ENCODE assay signal across 8 cellular contexts in genomic region chr21:43362928-43363314, GRCh38.
DNase-seq lines count a peak whose midpoint lies in the region; ATAC-seq, FAIRE-seq and TF ChIP-seq lines count a peak whose summit lies in the region.

No MANE protein-coding gene starts in this region.

- ATAC-seq in psoas muscle (no peak), GM19455 (IDR thresholded peaks at IDR 0.05; ENCODE audit: unreplicated experiment) (no peak)

- intact Hi-C loops in psoas muscle (cut with DNase I), result no loop called here

- H3K4me1 ChIP-seq in psoas muscle, result peaks cover 15% of the 10 kb centered on the region

- WGBS in psoas muscle, 3 donors, result 70 to 77% (median 77%) methylated on average over 12 of the region's 12 CpGs

- H3K27me3 ChIP-seq in psoas muscle (ENCODE audit: insufficient read depth in 3 of 3, low read length in 2 of 3), result peaks cover 0 to 10% (median 2%) of the 10 kb centered on the region in 3 donors

- H3K27ac ChIP-seq in cingulate gyrus (ENCODE audit: low read depth, low read length) (peak overlapping the region; percentile 77), psoas muscle (peak overlapping the region; percentile 91)

- TF ChIP-seq POLR2A in GM12891 (IDR thresholded peaks at IDR 0.05; ENCODE audit: low read depth, low read length), result no peak

- no peaks in the 10 kb centered on the region for H3K9me3 ChIP-seq in psoas muscle

- DNase-seq in GM12891 (ENCODE audit: insufficient read length, low spot score) (no peak), RPMI7951 (ENCODE audit: low read depth) (peak; percentile 81), psoas muscle (no peak), NCI-H345 treated with DMSO at 0.1 percent for 48 hours (lab: John Stamatoyannopoulos, UW; ENCODE audit: unreplicated experiment) (no peak), NOMO-1 treated with DMSO at 0.1 percent for 48 hours (lab: John Stamatoyannopoulos, UW; ENCODE audit: unreplicated experiment) (no peak)
- DNase-seq in stimulated activated naive CD4-positive, alpha-beta T cell treated with Interleukin-2 at 50 U/mL for 16 hours (lab: John Stamatoyannopoulos, UW), result no peak

- H3K36me3 ChIP-seq in psoas muscle (ENCODE audit: insufficient read depth in 1 of 2, low read depth in 1 of 2), result no peaks in the 10 kb centered on the region

- no peak for TF ChIP-seq CTCF in psoas muscle (IDR thresholded peaks at IDR 0.05)

- FAIRE-seq in GM12891 (lab: Jason Lieb, UNC), result peak; percentile 35

- H3K4me3 ChIP-seq in psoas muscle, result no peak overlapping the region

TF ChIP-seq in GM12891, 5 proteins besides CTCF, POLR2A, EP300 and RAD21:
- TF ChIP-seq POU2F2 (IDR thresholded peaks at IDR 0.05; ENCODE audit: low read depth, low read length) (no peak), POLR2AphosphoS5 (IDR thresholded peaks at IDR 0.05; ENCODE audit: low read depth, low read length) (no peak), TAF1 (IDR thresholded peaks at IDR 0.05; ENCODE audit: low read depth, low read length) (no peak), SPI1 (IDR thresholded peaks at IDR 0.05; ENCODE audit: low read depth, low read length) (no peak), PAX5 (IDR thresholded peaks at IDR 0.05; ENCODE audit: insufficient read depth, low read length, severe bottlenecking) (no peak)
TF ChIP-seq in GM12891: peak in this region for 0.
